In the genomic region with DNA sequence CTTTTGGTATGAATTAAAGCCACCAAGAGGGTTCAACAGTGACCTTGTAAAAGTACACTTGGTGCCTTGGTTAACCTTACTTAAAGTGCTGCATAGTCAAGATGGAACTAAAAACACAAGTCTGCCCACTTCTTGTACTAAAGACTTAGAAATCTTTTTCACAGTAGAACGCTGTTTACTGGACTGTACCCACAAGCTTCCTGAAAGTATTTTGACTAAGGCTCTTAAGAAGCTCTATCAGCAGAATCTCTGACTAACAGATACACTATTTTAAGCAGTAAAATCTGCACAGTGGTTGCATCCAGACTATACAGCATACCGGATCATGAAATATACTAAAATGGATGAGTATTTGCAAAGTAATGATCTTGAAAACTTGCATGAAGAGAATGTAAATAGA, we compare ENCODE assay signal across 1 cellular context.
TF ChIP-seq lines count a peak whose summit lies in the region.

No MANE protein-coding gene starts in this region.

TF ChIP-seq in SK-N-SH, 30 proteins besides CTCF, POLR2A, EP300 and RAD21 (continued from another document):
- TF ChIP-seq FOSL2 (IDR thresholded peaks at IDR 0.05; ENCODE audit: borderline replicate concordance, low read depth) (peak; percentile 57; the same call in 1 of the 2 replicates), MEF2A (IDR thresholded peaks at IDR 0.05; ENCODE audit: borderline replicate concordance, low read depth) (no peak)
- TF ChIP-seq, protein P1, sequence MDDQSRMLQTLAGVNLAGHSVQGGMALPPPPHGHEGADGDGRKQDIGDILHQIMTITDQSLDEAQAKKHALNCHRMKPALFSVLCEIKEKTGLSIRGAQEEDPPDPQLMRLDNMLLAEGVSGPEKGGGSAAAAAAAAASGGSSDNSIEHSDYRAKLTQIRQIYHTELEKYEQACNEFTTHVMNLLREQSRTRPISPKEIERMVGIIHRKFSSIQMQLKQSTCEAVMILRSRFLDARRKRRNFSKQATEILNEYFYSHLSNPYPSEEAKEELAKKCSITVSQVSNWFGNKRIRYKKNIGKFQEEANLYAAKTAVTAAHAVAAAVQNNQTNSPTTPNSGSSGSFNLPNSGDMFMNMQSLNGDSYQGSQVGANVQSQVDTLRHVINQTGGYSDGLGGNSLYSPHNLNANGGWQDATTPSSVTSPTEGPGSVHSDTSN (IDR thresholded peaks at IDR 0.05): 0 out of 2 replicates have a peak, but pooled peaks have one; percentile 16
